In the genomic region with DNA sequence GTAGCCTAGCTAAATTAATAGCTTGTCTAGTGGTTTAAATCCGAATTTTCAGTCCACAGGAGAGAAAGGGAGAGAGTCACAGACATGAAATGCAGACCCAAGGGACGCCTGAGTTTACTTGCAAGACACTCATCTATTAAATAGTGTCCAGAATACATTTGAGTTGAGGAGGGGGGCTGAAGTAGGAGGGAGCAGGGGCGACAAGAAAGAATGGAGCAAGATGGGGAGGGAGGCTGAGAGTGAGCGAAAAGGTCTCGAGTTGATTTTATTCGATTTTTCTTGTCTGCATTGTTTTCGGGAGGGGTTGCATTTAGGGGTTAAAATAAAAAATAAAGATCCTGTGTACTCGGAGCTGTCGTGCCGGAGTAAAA, we compare ENCODE assay signal across 14 cellular contexts. TPM values are rescaled to one million over a fixed set of nuclear protein-coding genes. Genes with fewer than 3 reads are reported as not detected.
A peak's percentile ranks its signal among the peaks of the same experiment; 100 is the strongest.
DNase-seq lines count a peak whose midpoint lies in the region; ATAC-seq, FAIRE-seq and TF ChIP-seq lines count a peak whose summit lies in the region.
"Had no signal": no experiment of that assay in that cellular context is flagged by ENCODE, and none has a peak within 500 bp of the region (broad histone marks: within the 10 kb centered on the region; RNA-seq: fewer than 3 reads in every experiment).

No MANE protein-coding gene starts in this region.

- H3K9ac ChIP-seq in mucosa of stomach (ENCODE audit: low read length), result peak overlapping the region; percentile 70
- H3K9ac ChIP-seq: BLaER1 had no signal

- TF ChIP-seq CTCF in heart left ventricle (IDR thresholded peaks at IDR 0.05), result no peak
- no peak for TF ChIP-seq CTCF in brain (conservative IDR thresholded peaks at IDR 0.05)

- H3K4me3 ChIP-seq in heart left ventricle, result peak overlapping the region in 7 of 12 donors; percentile 53 to 68 (median 64)
- peak overlapping the region; percentile 46 for H3K4me3 ChIP-seq in mucosa of stomach (ENCODE audit: low read length)
- H3K4me3 ChIP-seq in urinary bladder (ENCODE audit: low read depth, low read length), result peak overlapping the region; percentile 31
- H3K4me3 ChIP-seq in small intestine (ENCODE audit: low read depth in 1 of 2, low read length in 2 of 2), result peak overlapping the region in 1 of 2 donors; percentile 56

- peaks cover 36% of the 10 kb centered on the region for H3K4me1 Mint-ChIP-seq in brain
- peaks cover 24% of the 10 kb centered on the region for H3K4me1 Mint-ChIP-seq in activated T-cell treated with anti-CD3 and anti-CD28 coated beads, Interleukin-2, amount 50 U/mL, for 4 hours (ENCODE audit: low read depth)

- peaks cover 8 to 93% (median 58%) of the 10 kb centered on the region in 9 donors for H3K27me3 ChIP-seq in heart left ventricle
- H3K27me3 ChIP-seq in mucosa of stomach (ENCODE audit: control insufficient read depth, insufficient read depth, low read length), result peaks cover 26% of the 10 kb centered on the region
- H3K27me3 ChIP-seq in small intestine (ENCODE audit: control insufficient read depth in 2 of 2, insufficient read depth in 2 of 2, low read length in 2 of 2), result peaks cover 0 to 27% of the 10 kb centered on the region in 2 donors

- H3K27ac Mint-ChIP-seq in brain, result peak overlapping the region in 1 of 5 experiments; percentile 3

- H3K36me3 ChIP-seq in heart left ventricle (no peaks in the 10 kb centered on the region), mucosa of stomach (ENCODE audit: control insufficient read depth, insufficient read depth, low read length) (no peaks in the 10 kb centered on the region), urinary bladder (ENCODE audit: insufficient read depth) (no peaks in the 10 kb centered on the region), small intestine (ENCODE audit: control insufficient read depth in 2 of 2, insufficient read depth in 2 of 2, low read length in 2 of 2) (no peaks in the 10 kb centered on the region)
- H3K36me3 ChIP-seq: BLaER1 had no signal

- H3K9me3 Mint-ChIP-seq in brain, result peaks cover 0 to 12% (median 6%) of the 10 kb centered on the region in 5 experiments
- H3K9me3 Mint-ChIP-seq in activated T-cell treated with anti-CD3 and anti-CD28 coated beads, Interleukin-2, amount 50 U/mL, for 4 hours, result peaks cover 7% of the 10 kb centered on the region

- ATAC-seq in heart left ventricle, result no peak
- no peak for ATAC-seq in Right ventricle myocardium superior (ENCODE audit: poor library complexity)
- ATAC-seq in esophagus mucosa, result no peak
- ATAC-seq in activated T-cell treated with anti-CD3 and anti-CD28 coated beads, Interleukin-2, amount 50 U/mL, for 4 hours, result no peak

- H3K27me3 Mint-ChIP-seq in brain, result peaks cover 96% of the 10 kb centered on the region
- H3K27me3 Mint-ChIP-seq in activated T-cell treated with anti-CD3 and anti-CD28 coated beads, Interleukin-2, amount 50 U/mL, for 4 hours (ENCODE audit: low read depth), result peaks cover 90% of the 10 kb centered on the region

- H3K36me3 Mint-ChIP-seq in brain, result no peaks in the 10 kb centered on the region
- no peaks in the 10 kb centered on the region for H3K36me3 Mint-ChIP-seq in activated T-cell treated with anti-CD3 and anti-CD28 coated beads, Interleukin-2, amount 50 U/mL, for 4 hours (ENCODE audit: insufficient read depth)

- DNase-seq in heart left ventricle, result no peak
- no peak for DNase-seq in Right ventricle myocardium superior
- DNase-seq in small intestine, result no peak
- DNase-seq in activated T-cell treated with anti-CD3 and anti-CD28 coated beads, Interleukin-2, amount 50 U/mL, for 4 hours, result no peak
- DNase-seq: activated effector memory CD4-positive, alpha-beta T cell treated with Interleukin-2 at 50 U/mL for 16 hours; HCEC 1CT; hypothalamus; NCI-H446 had no signal

- no peak for TF ChIP-seq POLR2A in heart left ventricle (IDR thresholded peaks at IDR 0.05)

- intact Hi-C loops in heart left ventricle (cut with DNase I) (loop anchor here (2.0 to 10.0 kb wide), 17 partner anchors 75 to 805 kb away; no protein-coding TSS in a partner anchor), Right ventricle myocardium superior (cut with DNase I) (loop anchor here (10.0 kb wide), 1 partner anchor 623 kb away; no protein-coding TSS in a partner anchor)

- WGBS in heart left ventricle, 4 donors, result 28 to 40% (median 36%) methylated on average over 10 of the region's 10 CpGs
- WGBS in urinary bladder, result 22% methylated on average over 10 of the region's 10 CpGs
- WGBS in small intestine, 3 donors, result 27 to 30% (median 27%) methylated on average over 10 of the region's 10 CpGs

- no peak for FAIRE-seq in small intestine (lab: Jason Lieb, UNC)

- H3K4me1 ChIP-seq in heart left ventricle (peaks cover 0 to 40% (median 9%) of the 10 kb centered on the region in 12 donors), mucosa of stomach (ENCODE audit: control insufficient read depth, insufficient read depth, low read length) (peaks cover 24% of the 10 kb centered on the region), urinary bladder (ENCODE audit: insufficient read depth) (no peaks in the 10 kb centered on the region), small intestine (ENCODE audit: control insufficient read depth in 2 of 2, insufficient read depth in 1 of 2, low read depth in 1 of 2, low read length in 1 of 2) (no peaks in the 10 kb centered on the region)

- H3K4me3 Mint-ChIP-seq in brain, result peak overlapping the region; percentile 51 to 95 (median 81)
- H3K4me3 Mint-ChIP-seq in activated T-cell treated with anti-CD3 and anti-CD28 coated beads, Interleukin-2, amount 50 U/mL, for 4 hours, result no peak overlapping the region

- H3K9me3 ChIP-seq in heart left ventricle, result no peaks in the 10 kb centered on the region
- no peaks in the 10 kb centered on the region for H3K9me3 ChIP-seq in mucosa of stomach (ENCODE audit: control insufficient read depth, low read length)
- H3K9me3 ChIP-seq in small intestine (ENCODE audit: control insufficient read depth, low read depth), result no peaks in the 10 kb centered on the region

- no peak overlapping the region for H3K27ac ChIP-seq in heart left ventricle
- H3K27ac ChIP-seq in urinary bladder (ENCODE audit: low read depth), result no peak overlapping the region
- no peak overlapping the region for H3K27ac ChIP-seq in small intestine (ENCODE audit: low read depth in 1 of 2, low read length in 1 of 2)
- H3K27ac ChIP-seq: BLaER1, VCaP had no signal

RNA-seq across cellular contexts. Expression of a gene that starts 4.2 kb away (rescaled TPM):
- total RNA-seq in heart left ventricle (10 to 100 TPM; 11.2 to 22.4 (median 17.1) TPM), Right ventricle myocardium superior (15.5 TPM), urinary bladder (74.4 TPM), esophagus mucosa (23.3 TPM)
- polyA plus RNA-seq in heart left ventricle (1 to 10 TPM; 5.8 to 9.2 TPM), brain (ENCODE audit: insufficient read depth, low read depth, low replicate concordance) (3.5 TPM), urinary bladder (14.5 TPM), small intestine (10 to 100 TPM; 11.1 to 29.1 (median 20.4) TPM)
- under 1 TPM; 0.24 to 0.40 (median 0.38) TPM for total RNA-seq in activated T-cell treated with anti-CD3 and anti-CD28 coated beads, Interleukin-2, amount 50 U/mL, for 4 hours

Comparison
In these comparisons a context has a peak if more than half of its experiments do, and no peak if none do; other contexts are left out.
1. RNA of a gene that starts 4.2 kb away (total RNA-seq): 74.4 TPM in urinary bladder (single experiment), 23.3 TPM in esophagus mucosa (single experiment), 11.2 to 22.4 TPM in heart left ventricle and 15.5 TPM in Right ventricle myocardium superior (single experiment); 0.24 to 0.40 TPM in activated T-cell treated with anti-CD3 and anti-CD28 coated beads, Interleukin-2, amount 50 U/mL, for 4 hours; every median in the first group is over 4 times any median in the second.